Comparison of ENCODE assay signal across 9 cellular contexts in the genomic region with DNA sequence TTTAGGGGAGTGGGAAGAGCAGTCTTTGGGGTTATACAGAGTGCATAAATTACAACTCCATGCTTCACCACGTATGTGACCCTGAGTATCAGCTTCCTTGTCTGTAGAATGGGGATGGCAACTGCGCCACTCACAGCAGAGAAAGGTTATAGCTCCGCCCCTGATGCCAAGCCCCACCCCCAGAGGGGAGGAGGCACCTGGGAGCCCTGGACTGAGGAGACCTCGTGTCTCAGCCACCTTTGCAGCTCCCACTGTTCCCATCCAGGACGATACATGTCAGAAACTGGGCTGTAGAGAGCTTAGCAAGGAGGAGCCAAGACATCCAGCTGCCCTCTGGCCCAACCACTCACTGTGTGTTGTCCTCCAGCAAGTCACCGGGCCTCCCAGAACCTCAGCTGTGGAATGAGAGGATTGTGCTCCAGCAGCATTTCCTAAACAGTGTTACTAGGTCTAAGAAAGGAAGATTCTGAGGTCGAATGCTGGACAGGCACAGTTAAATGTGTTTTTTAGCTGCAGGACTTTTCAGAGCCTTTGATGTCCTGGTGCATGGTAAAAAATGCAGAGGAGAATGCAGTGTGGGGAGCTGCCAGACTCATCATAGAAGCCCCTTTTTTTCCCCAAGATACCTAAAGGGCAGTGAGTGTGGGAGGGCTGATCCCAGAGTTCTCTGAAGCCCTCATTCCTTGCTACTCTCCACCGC. TPM values are rescaled to one million over a fixed set of nuclear protein-coding genes. Genes with fewer than 3 reads are reported as not detected.
A peak's percentile ranks its signal among the peaks of the same experiment; 100 is the strongest.
DNase-seq lines count a peak whose midpoint lies in the region; ATAC-seq and TF ChIP-seq lines count a peak whose summit lies in the region.
"Had no signal": no experiment of that assay in that cellular context is flagged by ENCODE, and none has a peak within 500 bp of the region (broad histone marks: within the 10 kb centered on the region; RNA-seq: fewer than 3 reads in every experiment).

No MANE protein-coding gene starts in this region.

- no peak overlapping the region for H3K4ac ChIP-seq in mesendoderm (ENCODE audit: low read depth, low read length)

- no peaks in the 10 kb centered on the region for H3K79me2 ChIP-seq in mesendoderm (ENCODE audit: control insufficient read depth, insufficient read depth, low read length)

- H2BK5ac ChIP-seq in mesendoderm (ENCODE audit: low read length) = no peak overlapping the region

- ATAC-seq in HG03159 (IDR thresholded peaks at IDR 0.05; ENCODE audit: unreplicated experiment) (no peak), gastrocnemius medialis (no peak), GM19035 (IDR thresholded peaks at IDR 0.05; ENCODE audit: unreplicated experiment) (no peak)
- ATAC-seq: Panc1 had no signal

- no peak overlapping the region for H3K23ac ChIP-seq in mesendoderm (ENCODE audit: low read length)

- no peak for TF ChIP-seq CTCF in gastrocnemius medialis (IDR thresholded peaks at IDR 0.05 in 4 of 5, conservative IDR thresholded peaks at IDR 0.05 in 1 of 5)

- H3K36me3 ChIP-seq in BLaER1 (no peaks in the 10 kb centered on the region), mesendoderm (ENCODE audit: control insufficient read depth, insufficient read depth, low read length) (no peaks in the 10 kb centered on the region), gastrocnemius medialis (no peaks in the 10 kb centered on the region)

- in situ Hi-C loops in KBM-7 (cut with MboI; ENCODE audit: low pct_unique_long_range_greater_than_20kb, low sequenced_read_pairs) (no loop called here), gastrocnemius medialis (cut with MboI; ENCODE audit: low sequenced_read_pairs in 4 of 4) (loop anchor here in 3 of 4 donors (5.0 to 10.0 kb wide), 5 partner anchors 62 to 81 kb away; a partner anchor contains a TSS)

- H3K56ac ChIP-seq in mesendoderm (ENCODE audit: low read length) = no peak overlapping the region

- no peak for TF ChIP-seq POLR2A in gastrocnemius medialis (IDR thresholded peaks at IDR 0.05)

- peak overlapping the region; percentile 69 for H3K4me2 ChIP-seq in BLaER1
- no peak overlapping the region for H3K4me2 ChIP-seq in mesendoderm (ENCODE audit: low read length)

- peak overlapping the region; percentile 78; the same call in 1 of the 2 replicates for H3K27ac ChIP-seq in BLaER1
- no peak overlapping the region for H3K27ac ChIP-seq in mesendoderm (ENCODE audit: low read depth, low read length)
- no peak overlapping the region for H3K27ac ChIP-seq in gastrocnemius medialis

- peak; percentile 34 for DNase-seq in KBM-7
- DNase-seq in activated CD8-positive, alpha-beta memory T cell treated with anti-CD3 and anti-CD28 coated beads, Interleukin-2, amount 50 U/mL, for 48 hours = peak; percentile 75
- peak; percentile 50 for DNase-seq in mesendoderm
- no peak for DNase-seq in gastrocnemius medialis
- DNase-seq in mucosa of gallbladder (ENCODE audit: low spot score) = no peak

- H3K79me1 ChIP-seq in mesendoderm (ENCODE audit: low read length) = no peaks in the 10 kb centered on the region

- H2BK120ac ChIP-seq in mesendoderm (ENCODE audit: low read depth, low read length) = no peak overlapping the region

- H3K9ac ChIP-seq in BLaER1 (no peak overlapping the region), mesendoderm (ENCODE audit: low read length) (no peak overlapping the region)

- H2BK15ac ChIP-seq in mesendoderm (replicated peaks; ENCODE audit: low read depth) = no peak overlapping the region

- H3K4me3 ChIP-seq in BLaER1 (no peak overlapping the region), mesendoderm (ENCODE audit: low read length) (no peak overlapping the region), gastrocnemius medialis (no peak overlapping the region)

- no peak overlapping the region for H2AK5ac ChIP-seq in mesendoderm (ENCODE audit: low read length)

- no peak overlapping the region for H4K8ac ChIP-seq in mesendoderm (ENCODE audit: low read depth, low read length)

- intact Hi-C loops in gastrocnemius medialis (cut with DNase I; ENCODE audit: low total_unique reads) = loop anchor here (5.0 kb wide), 1 partner anchor 126 kb away; a partner anchor contains a TSS

- H3K4me1 ChIP-seq in BLaER1 (peaks cover 66% of the 10 kb centered on the region), mesendoderm (ENCODE audit: control insufficient read depth, low read depth, low read length) (no peaks in the 10 kb centered on the region), gastrocnemius medialis (peaks cover 3 to 7% of the 10 kb centered on the region in 2 donors)

- H3K27me3 ChIP-seq in BLaER1 (no peaks in the 10 kb centered on the region), mesendoderm (ENCODE audit: insufficient read depth, low read length, poor library complexity) (no peaks in the 10 kb centered on the region), gastrocnemius medialis (peaks cover 5 to 10% (median 6%) of the 10 kb centered on the region in 3 donors)

- no peak overlapping the region for H3K18ac ChIP-seq in mesendoderm (ENCODE audit: low read length)

- H3K9me3 ChIP-seq in BLaER1 = no peaks in the 10 kb centered on the region
- no peaks in the 10 kb centered on the region for H3K9me3 ChIP-seq in gastrocnemius medialis

- no peak overlapping the region for H4K5ac ChIP-seq in mesendoderm (ENCODE audit: low read length)

- no peaks in the 10 kb centered on the region for H4K20me1 ChIP-seq in BLaER1

- WGBS in mesendoderm (ENCODE audit: extremely low coverage, insufficient coverage, low lambda C conversion rate) = no CpG with 5 or more reads among the region's 8 CpGs

RNA-seq across cellular contexts. Expression of a gene that starts 49.4 kb away (rescaled TPM):
- polyA plus RNA-seq in mesendoderm (2013, experiment 1 of 2) = 0.10 TPM
- polyA plus RNA-seq in mesendoderm (2013, experiment 2 of 2) = 0.06 TPM
- not detected for total RNA-seq in gastrocnemius medialis
- total RNA-seq in mucosa of gallbladder = 0.35 TPM

Comparison
In these comparisons a context has a peak if more than half of its experiments do, and no peak if none do; other contexts are left out.
1. DNase-seq: peak in KBM-7 (single experiment), activated CD8-positive, alpha-beta memory T cell treated with anti-CD3 and anti-CD28 coated beads, Interleukin-2, amount 50 U/mL, for 48 hours (single experiment) and mesendoderm (single experiment); none in gastrocnemius medialis (0 of 2) and mucosa of gallbladder (single experiment).